ENCODE assay signal across 2 cellular contexts in the genomic region with DNA sequence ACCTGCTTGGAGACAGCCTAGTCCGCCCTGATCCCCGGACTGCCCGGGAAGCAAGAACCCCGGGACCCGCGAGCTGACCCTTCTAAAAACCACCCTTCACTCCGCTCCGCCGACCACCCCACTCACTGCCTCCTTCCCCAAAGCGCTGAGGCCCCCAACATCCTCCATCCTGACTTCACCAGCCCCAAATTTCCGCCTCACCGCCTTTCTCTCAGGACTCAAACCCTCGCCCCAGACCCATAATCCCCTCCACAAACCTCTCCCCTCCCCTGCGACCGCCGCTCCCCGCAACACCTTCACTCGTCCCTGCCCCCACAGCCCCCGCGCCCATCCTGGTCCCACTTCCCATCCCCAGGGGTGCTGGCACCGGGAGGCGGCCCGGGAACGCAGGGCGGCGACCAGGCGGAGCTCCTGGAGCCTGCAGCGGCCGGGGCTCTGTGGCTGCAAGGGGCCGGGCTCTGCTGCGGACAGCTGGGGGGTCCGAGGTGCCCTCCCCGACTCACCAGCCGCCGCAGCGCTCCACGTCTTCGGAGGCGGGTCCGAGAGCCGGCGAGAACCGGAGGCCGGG.
TF ChIP-seq lines count a peak whose summit lies in the region.

No MANE protein-coding gene starts in this region.

TF ChIP-seq in GM23338, 12 proteins besides CTCF, POLR2A, EP300 and RAD21 (continues in another document):
- TF ChIP-seq, protein P1, sequence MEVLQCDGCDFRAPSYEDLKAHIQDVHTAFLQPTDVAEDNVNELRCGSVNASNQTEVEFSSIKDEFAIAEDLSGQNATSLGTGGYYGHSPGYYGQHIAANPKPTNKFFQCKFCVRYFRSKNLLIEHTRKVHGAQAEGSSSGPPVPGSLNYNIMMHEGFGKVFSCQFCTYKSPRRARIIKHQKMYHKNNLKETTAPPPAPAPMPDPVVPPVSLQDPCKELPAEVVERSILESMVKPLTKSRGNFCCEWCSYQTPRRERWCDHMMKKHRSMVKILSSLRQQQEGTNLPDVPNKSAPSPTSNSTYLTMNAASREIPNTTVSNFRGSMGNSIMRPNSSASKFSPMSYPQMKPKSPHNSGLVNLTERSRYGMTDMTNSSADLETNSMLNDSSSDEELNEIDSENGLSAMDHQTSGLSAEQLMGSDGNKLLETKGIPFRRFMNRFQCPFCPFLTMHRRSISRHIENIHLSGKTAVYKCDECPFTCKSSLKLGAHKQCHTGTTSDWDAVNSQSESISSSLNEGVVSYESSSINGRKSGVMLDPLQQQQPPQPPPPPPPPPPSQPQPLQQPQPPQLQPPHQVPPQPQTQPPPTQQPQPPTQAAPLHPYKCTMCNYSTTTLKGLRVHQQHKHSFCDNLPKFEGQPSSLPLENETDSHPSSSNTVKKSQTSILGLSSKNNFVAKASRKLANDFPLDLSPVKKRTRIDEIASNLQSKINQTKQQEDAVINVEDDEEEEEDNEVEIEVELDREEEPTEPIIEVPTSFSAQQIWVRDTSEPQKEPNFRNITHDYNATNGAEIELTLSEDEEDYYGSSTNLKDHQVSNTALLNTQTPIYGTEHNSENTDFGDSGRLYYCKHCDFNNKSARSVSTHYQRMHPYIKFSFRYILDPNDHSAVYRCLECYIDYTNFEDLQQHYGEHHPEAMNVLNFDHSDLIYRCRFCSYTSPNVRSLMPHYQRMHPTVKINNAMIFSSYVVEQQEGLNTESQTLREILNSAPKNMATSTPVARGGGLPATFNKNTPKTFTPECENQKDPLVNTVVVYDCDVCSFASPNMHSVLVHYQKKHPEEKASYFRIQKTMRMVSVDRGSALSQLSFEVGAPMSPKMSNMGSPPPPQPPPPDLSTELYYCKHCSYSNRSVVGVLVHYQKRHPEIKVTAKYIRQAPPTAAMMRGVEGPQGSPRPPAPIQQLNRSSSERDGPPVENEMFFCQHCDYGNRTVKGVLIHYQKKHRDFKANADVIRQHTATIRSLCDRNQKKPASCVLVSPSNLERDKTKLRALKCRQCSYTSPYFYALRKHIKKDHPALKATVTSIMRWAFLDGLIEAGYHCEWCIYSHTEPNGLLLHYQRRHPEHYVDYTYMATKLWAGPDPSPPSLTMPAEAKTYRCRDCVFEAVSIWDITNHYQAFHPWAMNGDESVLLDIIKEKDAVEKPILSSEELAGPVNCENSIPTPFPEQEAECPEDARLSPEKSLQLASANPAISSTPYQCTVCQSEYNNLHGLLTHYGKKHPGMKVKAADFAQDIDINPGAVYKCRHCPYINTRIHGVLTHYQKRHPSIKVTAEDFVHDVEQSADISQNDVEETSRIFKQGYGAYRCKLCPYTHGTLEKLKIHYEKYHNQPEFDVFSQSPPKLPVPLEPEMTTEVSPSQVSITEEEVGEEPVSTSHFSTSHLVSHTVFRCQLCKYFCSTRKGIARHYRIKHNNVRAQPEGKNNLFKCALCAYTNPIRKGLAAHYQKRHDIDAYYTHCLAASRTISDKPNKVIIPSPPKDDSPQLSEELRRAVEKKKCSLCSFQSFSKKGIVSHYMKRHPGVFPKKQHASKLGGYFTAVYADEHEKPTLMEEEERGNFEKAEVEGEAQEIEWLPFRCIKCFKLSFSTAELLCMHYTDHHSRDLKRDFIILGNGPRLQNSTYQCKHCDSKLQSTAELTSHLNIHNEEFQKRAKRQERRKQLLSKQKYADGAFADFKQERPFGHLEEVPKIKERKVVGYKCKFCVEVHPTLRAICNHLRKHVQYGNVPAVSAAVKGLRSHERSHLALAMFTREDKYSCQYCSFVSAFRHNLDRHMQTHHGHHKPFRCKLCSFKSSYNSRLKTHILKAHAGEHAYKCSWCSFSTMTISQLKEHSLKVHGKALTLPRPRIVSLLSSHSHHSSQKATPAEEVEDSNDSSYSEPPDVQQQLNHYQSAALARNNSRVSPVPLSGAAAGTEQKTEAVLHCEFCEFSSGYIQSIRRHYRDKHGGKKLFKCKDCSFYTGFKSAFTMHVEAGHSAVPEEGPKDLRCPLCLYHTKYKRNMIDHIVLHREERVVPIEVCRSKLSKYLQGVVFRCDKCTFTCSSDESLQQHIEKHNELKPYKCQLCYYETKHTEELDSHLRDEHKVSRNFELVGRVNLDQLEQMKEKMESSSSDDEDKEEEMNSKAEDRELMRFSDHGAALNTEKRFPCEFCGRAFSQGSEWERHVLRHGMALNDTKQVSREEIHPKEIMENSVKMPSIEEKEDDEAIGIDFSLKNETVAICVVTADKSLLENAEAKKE (CRISPR knock-in tag; IDR thresholded peaks at IDR 0.05), result no peak
- no peak for TF ChIP-seq EZH2phosphoT487 (IDR thresholded peaks at IDR 0.05; ENCODE audit: unreplicated experiment)
- no peak for TF ChIP-seq ZNF331 (CRISPR knock-in tag; IDR thresholded peaks at IDR 0.05; ENCODE audit: low read depth)
- TF ChIP-seq JUNB (IDR thresholded peaks at IDR 0.05; ENCODE audit: unreplicated experiment), result no peak
- 0 out of 2 replicates have a peak, but pooled peaks have one; percentile 2 for TF ChIP-seq CREB1 (CRISPR knock-in tag; IDR thresholded peaks at IDR 0.05; ENCODE audit: low read depth)
- TF ChIP-seq EZH2 (IDR thresholded peaks at IDR 0.05; ENCODE audit: low read depth, unreplicated experiment), result peak; percentile 5
- TF ChIP-seq NANOG (IDR thresholded peaks at IDR 0.05; ENCODE audit: borderline replicate concordance), result no peak
- TF ChIP-seq, protein P2, sequence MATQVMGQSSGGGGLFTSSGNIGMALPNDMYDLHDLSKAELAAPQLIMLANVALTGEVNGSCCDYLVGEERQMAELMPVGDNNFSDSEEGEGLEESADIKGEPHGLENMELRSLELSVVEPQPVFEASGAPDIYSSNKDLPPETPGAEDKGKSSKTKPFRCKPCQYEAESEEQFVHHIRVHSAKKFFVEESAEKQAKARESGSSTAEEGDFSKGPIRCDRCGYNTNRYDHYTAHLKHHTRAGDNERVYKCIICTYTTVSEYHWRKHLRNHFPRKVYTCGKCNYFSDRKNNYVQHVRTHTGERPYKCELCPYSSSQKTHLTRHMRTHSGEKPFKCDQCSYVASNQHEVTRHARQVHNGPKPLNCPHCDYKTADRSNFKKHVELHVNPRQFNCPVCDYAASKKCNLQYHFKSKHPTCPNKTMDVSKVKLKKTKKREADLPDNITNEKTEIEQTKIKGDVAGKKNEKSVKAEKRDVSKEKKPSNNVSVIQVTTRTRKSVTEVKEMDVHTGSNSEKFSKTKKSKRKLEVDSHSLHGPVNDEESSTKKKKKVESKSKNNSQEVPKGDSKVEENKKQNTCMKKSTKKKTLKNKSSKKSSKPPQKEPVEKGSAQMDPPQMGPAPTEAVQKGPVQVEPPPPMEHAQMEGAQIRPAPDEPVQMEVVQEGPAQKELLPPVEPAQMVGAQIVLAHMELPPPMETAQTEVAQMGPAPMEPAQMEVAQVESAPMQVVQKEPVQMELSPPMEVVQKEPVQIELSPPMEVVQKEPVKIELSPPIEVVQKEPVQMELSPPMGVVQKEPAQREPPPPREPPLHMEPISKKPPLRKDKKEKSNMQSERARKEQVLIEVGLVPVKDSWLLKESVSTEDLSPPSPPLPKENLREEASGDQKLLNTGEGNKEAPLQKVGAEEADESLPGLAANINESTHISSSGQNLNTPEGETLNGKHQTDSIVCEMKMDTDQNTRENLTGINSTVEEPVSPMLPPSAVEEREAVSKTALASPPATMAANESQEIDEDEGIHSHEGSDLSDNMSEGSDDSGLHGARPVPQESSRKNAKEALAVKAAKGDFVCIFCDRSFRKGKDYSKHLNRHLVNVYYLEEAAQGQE (IDR thresholded peaks at IDR 0.05; ENCODE audit: unreplicated experiment), result no peak
- no peak for TF ChIP-seq ZNF114 (CRISPR knock-in tag; IDR thresholded peaks at IDR 0.05)
- no peak for TF ChIP-seq STAT1 (IDR thresholded peaks at IDR 0.05; ENCODE audit: unreplicated experiment)

TF ChIP-seq in WTC11, 78 proteins besides CTCF, POLR2A, EP300 and RAD21 (continued from another document):
- TF ChIP-seq, protein P3, sequence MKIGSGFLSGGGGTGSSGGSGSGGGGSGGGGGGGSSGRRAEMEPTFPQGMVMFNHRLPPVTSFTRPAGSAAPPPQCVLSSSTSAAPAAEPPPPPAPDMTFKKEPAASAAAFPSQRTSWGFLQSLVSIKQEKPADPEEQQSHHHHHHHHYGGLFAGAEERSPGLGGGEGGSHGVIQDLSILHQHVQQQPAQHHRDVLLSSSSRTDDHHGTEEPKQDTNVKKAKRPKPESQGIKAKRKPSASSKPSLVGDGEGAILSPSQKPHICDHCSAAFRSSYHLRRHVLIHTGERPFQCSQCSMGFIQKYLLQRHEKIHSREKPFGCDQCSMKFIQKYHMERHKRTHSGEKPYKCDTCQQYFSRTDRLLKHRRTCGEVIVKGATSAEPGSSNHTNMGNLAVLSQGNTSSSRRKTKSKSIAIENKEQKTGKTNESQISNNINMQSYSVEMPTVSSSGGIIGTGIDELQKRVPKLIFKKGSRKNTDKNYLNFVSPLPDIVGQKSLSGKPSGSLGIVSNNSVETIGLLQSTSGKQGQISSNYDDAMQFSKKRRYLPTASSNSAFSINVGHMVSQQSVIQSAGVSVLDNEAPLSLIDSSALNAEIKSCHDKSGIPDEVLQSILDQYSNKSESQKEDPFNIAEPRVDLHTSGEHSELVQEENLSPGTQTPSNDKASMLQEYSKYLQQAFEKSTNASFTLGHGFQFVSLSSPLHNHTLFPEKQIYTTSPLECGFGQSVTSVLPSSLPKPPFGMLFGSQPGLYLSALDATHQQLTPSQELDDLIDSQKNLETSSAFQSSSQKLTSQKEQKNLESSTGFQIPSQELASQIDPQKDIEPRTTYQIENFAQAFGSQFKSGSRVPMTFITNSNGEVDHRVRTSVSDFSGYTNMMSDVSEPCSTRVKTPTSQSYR (CRISPR knock-in tag; IDR thresholded peaks at IDR 0.05), result peak; percentile 51; the same call in 1 of the 2 replicates
- TF ChIP-seq ZNF423 (CRISPR knock-in tag; IDR thresholded peaks at IDR 0.05), result 0 out of 2 replicates have a peak, but pooled peaks have one; percentile 16
- TF ChIP-seq KAT7 (CRISPR knock-in tag; IDR thresholded peaks at IDR 0.05; ENCODE audit: borderline replicate concordance), result peak; percentile 57; the same call in 1 of the 2 replicates
- TF ChIP-seq FOXP1 (CRISPR knock-in tag; IDR thresholded peaks at IDR 0.05; ENCODE audit: borderline replicate concordance), result 0 out of 2 replicates have a peak, but pooled peaks have one; percentile 48
- TF ChIP-seq, protein P4, sequence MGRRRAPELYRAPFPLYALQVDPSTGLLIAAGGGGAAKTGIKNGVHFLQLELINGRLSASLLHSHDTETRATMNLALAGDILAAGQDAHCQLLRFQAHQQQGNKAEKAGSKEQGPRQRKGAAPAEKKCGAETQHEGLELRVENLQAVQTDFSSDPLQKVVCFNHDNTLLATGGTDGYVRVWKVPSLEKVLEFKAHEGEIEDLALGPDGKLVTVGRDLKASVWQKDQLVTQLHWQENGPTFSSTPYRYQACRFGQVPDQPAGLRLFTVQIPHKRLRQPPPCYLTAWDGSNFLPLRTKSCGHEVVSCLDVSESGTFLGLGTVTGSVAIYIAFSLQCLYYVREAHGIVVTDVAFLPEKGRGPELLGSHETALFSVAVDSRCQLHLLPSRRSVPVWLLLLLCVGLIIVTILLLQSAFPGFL (CRISPR knock-in tag; IDR thresholded peaks at IDR 0.05; ENCODE audit: borderline replicate concordance), result no peak
